ENCODE assay signal across 1 cellular context in the genomic region with DNA sequence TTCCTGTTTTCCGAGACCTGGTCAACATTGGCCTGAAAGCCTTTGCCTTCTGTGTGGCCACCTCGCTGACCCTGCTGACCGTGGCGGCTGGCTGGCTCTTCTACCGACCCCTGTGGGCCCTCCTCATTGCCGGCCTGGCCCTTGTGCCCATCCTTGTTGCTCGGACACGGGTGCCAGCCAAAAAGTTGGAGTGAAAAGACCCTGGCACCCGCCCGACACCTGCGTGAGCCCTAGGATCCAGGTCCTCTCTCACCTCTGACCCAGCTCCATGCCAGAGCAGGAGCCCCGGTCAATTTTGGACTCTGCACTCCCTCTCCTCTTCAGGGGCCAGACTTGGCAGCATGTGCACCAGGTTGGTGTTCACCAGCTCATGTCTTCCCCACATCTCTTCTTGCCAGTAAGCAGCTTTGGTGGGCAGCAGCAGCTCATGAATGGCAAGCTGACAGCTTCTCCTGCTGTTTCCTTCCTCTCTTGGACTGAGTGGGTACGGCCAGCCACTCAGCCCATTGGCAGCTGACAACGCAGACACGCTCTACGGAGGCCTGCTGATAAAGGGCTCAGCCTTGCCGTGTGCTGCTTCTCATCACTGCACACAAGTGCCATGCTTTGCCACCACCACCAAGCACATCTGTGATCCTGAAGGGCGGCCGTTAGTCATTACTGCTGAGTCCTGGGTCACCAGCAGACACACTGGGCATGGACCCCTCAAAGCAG.
TF ChIP-seq lines count a peak whose summit lies in the region.

No MANE protein-coding gene starts in this region.

TF ChIP-seq in IMR-90, 13 proteins besides CTCF, POLR2A, EP300 and RAD21 (continued from another document):
- TF ChIP-seq CEBPB (IDR thresholded peaks at IDR 0.05; ENCODE audit: low read depth, low read length) = no peak
- no peak for TF ChIP-seq MAFK (IDR thresholded peaks at IDR 0.05; ENCODE audit: low read depth, low read length)
- no peak for TF ChIP-seq BHLHE40 (IDR thresholded peaks at IDR 0.05; ENCODE audit: low read depth, low read length)
- no peak for TF ChIP-seq CHD1 (IDR thresholded peaks at IDR 0.05; ENCODE audit: low read depth, low read length)
- no peak for TF ChIP-seq USF2 (IDR thresholded peaks at IDR 0.05; ENCODE audit: low read depth, low read length)
- no peak for TF ChIP-seq MXI1 (IDR thresholded peaks at IDR 0.05; ENCODE audit: borderline replicate concordance, low read depth, low read length)
- no peak for TF ChIP-seq RCOR1 (IDR thresholded peaks at IDR 0.05; ENCODE audit: insufficient replicate concordance, low read length)
- TF ChIP-seq RFX5 (IDR thresholded peaks at IDR 0.05; ENCODE audit: low read depth, low read length) = no peak
- no peak for TF ChIP-seq SMC3 (IDR thresholded peaks at IDR 0.05; ENCODE audit: low read depth, low read length)
